Comparison of ENCODE assay signal across 1 cellular context in genomic region chr17:68437979-68438877, GRCh38.
TF ChIP-seq lines count a peak whose summit lies in the region.

No MANE protein-coding gene starts in this region.

TF ChIP-seq in K562, 482 proteins besides CTCF, POLR2A, EP300 and RAD21 (continued from another document and continues in another):
- TF ChIP-seq NBN (IDR thresholded peaks at IDR 0.05; ENCODE audit: low read depth) (no peak), PHB (CRISPR knock-in tag; IDR thresholded peaks at IDR 0.05) (no peak), ZNF507 (tag; conservative IDR thresholded peaks at IDR 0.05) (no peak), GATAD2B (IDR thresholded peaks at IDR 0.05; ENCODE audit: borderline replicate concordance) (no peak), WHSC1 (IDR thresholded peaks at IDR 0.05; ENCODE audit: low read length) (no peak), CHD2 (IDR thresholded peaks at IDR 0.05; ENCODE audit: low read depth, low read length) (no peak), ZFP91 (CRISPR knock-in tag; IDR thresholded peaks at IDR 0.05) (no peak), PRMT5 (CRISPR knock-in tag; IDR thresholded peaks at IDR 0.05) (no peak), CCAR2 (IDR thresholded peaks at IDR 0.05; ENCODE audit: low read depth, low read length) (no peak), ZBTB11 (CRISPR knock-in tag; IDR thresholded peaks at IDR 0.05) (peak in 2 of 3 experiments; percentile 11 to 87; a peak in 2 of 6 replicates), HLTF (IDR thresholded peaks at IDR 0.05) (no peak), MCM3 (IDR thresholded peaks at IDR 0.05) (no peak), RFX7 (CRISPR knock-in tag; IDR thresholded peaks at IDR 0.05) (no peak), KHSRP (IDR thresholded peaks at IDR 0.05) (no peak), HIVEP1 (CRISPR knock-in tag; IDR thresholded peaks at IDR 0.05) (0 out of 2 replicates have a peak, but pooled peaks have one; percentile 32), ZNF184 (CRISPR knock-in tag; IDR thresholded peaks at IDR 0.05) (no peak), HCFC1 (IDR thresholded peaks at IDR 0.05; ENCODE audit: low read depth, low read length) (no peak), SMAD2 (IDR thresholded peaks at IDR 0.05; ENCODE audit: low read depth, low read length) (no peak), ZBTB7A (IDR thresholded peaks at IDR 0.05; ENCODE audit: borderline replicate concordance, control insufficient read depth, low read depth, low read length) (no peak), FOXK2 (conservative IDR thresholded peaks at IDR 0.05 in 1 of 2, IDR thresholded peaks at IDR 0.05 in 1 of 2; ENCODE audit: low read depth in 2 of 2) (0 out of 4 replicates have a peak, but pooled peaks of 1 of the 2 experiments have one; percentile 15), ETS1 (conservative IDR thresholded peaks at IDR 0.05; ENCODE audit: control insufficient read depth, low read depth, low read length) (no peak; the same call in 1 of the 2 replicates), TCF7L2 (IDR thresholded peaks at IDR 0.05; ENCODE audit: low read depth, low read length) (no peak), RBM17 (IDR thresholded peaks at IDR 0.05; ENCODE audit: borderline replicate concordance, low read depth, low read length) (no peak), CAMTA2 (CRISPR knock-in tag; conservative IDR thresholded peaks at IDR 0.05) (no peak), TCF15 (CRISPR knock-in tag; IDR thresholded peaks at IDR 0.05) (no peak), PCBP1 (IDR thresholded peaks at IDR 0.05; ENCODE audit: low read depth, low read length, poor library complexity, severe bottlenecking) (no peak), POLR2H (tag; IDR thresholded peaks at IDR 0.05; ENCODE audit: low read depth) (peak; percentile 66; the same call in 1 of the 2 replicates), SRF (CRISPR knock-in tag; IDR thresholded peaks at IDR 0.05) (no peak), ZNF384 (IDR thresholded peaks at IDR 0.05; ENCODE audit: low read depth, low read length) (no peak; the same call in 1 of the 2 replicates), SMARCE1 (IDR thresholded peaks at IDR 0.05) (peak; percentile 60; the same call in 1 of the 2 replicates), ZFPM2 (CRISPR knock-in tag; IDR thresholded peaks at IDR 0.05) (no peak), NUFIP1 (IDR thresholded peaks at IDR 0.05; ENCODE audit: partially characterized antibody) (no peak), MXI1 (IDR thresholded peaks at IDR 0.05; ENCODE audit: low read depth, low read length) (no peak), EWSR1 (IDR thresholded peaks at IDR 0.05; ENCODE audit: borderline replicate concordance, low read depth, partially characterized antibody) (no peak), KLF6 (CRISPR knock-in tag; IDR thresholded peaks at IDR 0.05; ENCODE audit: borderline replicate concordance) (0 out of 2 replicates have a peak, but pooled peaks have one; percentile 50), ESRRA (IDR thresholded peaks at IDR 0.05; ENCODE audit: borderline replicate concordance, low read depth) (peak; percentile 67; the same call in 1 of the 2 replicates), SIN3B (IDR thresholded peaks at IDR 0.05; ENCODE audit: low read depth) (no peak), SP2 (IDR thresholded peaks at IDR 0.05; ENCODE audit: extremely low read depth, low read depth, low read length, poor library complexity, severe bottlenecking) (no peak), ZNF197 (CRISPR knock-in tag; IDR thresholded peaks at IDR 0.05; ENCODE audit: low read depth) (peak; percentile 58; the same call in 1 of the 2 replicates), ERF (CRISPR knock-in tag; IDR thresholded peaks at IDR 0.05) (no peak), HMGN3 (IDR thresholded peaks at IDR 0.05; ENCODE audit: borderline replicate concordance, extremely low read depth, insufficient read length, low read depth, low read length) (no peak), IRF9 (tag; IDR thresholded peaks at IDR 0.05) (peak; percentile 55; the same call in 1 of the 2 replicates), POLR2B (IDR thresholded peaks at IDR 0.05; ENCODE audit: low read depth, partially characterized antibody) (no peak), MCM7 (IDR thresholded peaks at IDR 0.05) (no peak), RBM15 (IDR thresholded peaks at IDR 0.05; ENCODE audit: insufficient read depth, low read length) (no peak), ZNF174 (CRISPR knock-in tag; IDR thresholded peaks at IDR 0.05) (no peak), RCOR1 (IDR thresholded peaks at IDR 0.05; ENCODE audit: borderline replicate concordance in 1 of 2, low read depth in 2 of 2, low read length in 2 of 2) (no peak), CEBPG (CRISPR knock-in tag; IDR thresholded peaks at IDR 0.05) (no peak), CEBPG (tag; conservative IDR thresholded peaks at IDR 0.05 in 1 of 2, IDR thresholded peaks at IDR 0.05 in 1 of 2) (peak in 1 of 2 experiments; percentile 19; a peak in 1 of 4 replicates), DIDO1 (tag; IDR thresholded peaks at IDR 0.05; ENCODE audit: low read depth) (no peak), PTBP1 (IDR thresholded peaks at IDR 0.05; ENCODE audit: low read depth, low read length) (no peak), MCM5 (IDR thresholded peaks at IDR 0.05; ENCODE audit: low read depth) (no peak), SREBF1 (IDR thresholded peaks at IDR 0.05; ENCODE audit: borderline replicate concordance, low read depth, low read length) (no peak), ESRRB (CRISPR knock-in tag; IDR thresholded peaks at IDR 0.05; ENCODE audit: borderline replicate concordance) (no peak), TFAM (CRISPR knock-in tag; conservative IDR thresholded peaks at IDR 0.05) (no peak), MAX (CRISPR knock-in tag; IDR thresholded peaks at IDR 0.05) (no peak)
- TF ChIP-seq, protein P1, sequence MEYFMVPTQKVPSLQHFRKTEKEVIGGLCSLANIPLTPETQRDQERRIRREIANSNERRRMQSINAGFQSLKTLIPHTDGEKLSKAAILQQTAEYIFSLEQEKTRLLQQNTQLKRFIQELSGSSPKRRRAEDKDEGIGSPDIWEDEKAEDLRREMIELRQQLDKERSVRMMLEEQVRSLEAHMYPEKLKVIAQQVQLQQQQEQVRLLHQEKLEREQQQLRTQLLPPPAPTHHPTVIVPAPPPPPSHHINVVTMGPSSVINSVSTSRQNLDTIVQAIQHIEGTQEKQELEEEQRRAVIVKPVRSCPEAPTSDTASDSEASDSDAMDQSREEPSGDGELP (CRISPR knock-in tag; IDR thresholded peaks at IDR 0.05; ENCODE audit: borderline replicate concordance), result no peak
- TF ChIP-seq, protein P2, sequence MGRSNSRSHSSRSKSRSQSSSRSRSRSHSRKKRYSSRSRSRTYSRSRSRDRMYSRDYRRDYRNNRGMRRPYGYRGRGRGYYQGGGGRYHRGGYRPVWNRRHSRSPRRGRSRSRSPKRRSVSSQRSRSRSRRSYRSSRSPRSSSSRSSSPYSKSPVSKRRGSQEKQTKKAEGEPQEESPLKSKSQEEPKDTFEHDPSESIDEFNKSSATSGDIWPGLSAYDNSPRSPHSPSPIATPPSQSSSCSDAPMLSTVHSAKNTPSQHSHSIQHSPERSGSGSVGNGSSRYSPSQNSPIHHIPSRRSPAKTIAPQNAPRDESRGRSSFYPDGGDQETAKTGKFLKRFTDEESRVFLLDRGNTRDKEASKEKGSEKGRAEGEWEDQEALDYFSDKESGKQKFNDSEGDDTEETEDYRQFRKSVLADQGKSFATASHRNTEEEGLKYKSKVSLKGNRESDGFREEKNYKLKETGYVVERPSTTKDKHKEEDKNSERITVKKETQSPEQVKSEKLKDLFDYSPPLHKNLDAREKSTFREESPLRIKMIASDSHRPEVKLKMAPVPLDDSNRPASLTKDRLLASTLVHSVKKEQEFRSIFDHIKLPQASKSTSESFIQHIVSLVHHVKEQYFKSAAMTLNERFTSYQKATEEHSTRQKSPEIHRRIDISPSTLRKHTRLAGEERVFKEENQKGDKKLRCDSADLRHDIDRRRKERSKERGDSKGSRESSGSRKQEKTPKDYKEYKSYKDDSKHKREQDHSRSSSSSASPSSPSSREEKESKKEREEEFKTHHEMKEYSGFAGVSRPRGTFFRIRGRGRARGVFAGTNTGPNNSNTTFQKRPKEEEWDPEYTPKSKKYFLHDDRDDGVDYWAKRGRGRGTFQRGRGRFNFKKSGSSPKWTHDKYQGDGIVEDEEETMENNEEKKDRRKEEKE (IDR thresholded peaks at IDR 0.05; ENCODE audit: borderline replicate concordance in 1 of 2, control insufficient read depth in 1 of 2, low read depth in 2 of 2, low read length in 1 of 2), result 0 out of 4 replicates have a peak, but pooled peaks of 1 of the 2 experiments have one; percentile 39
- TF ChIP-seq, protein P3, sequence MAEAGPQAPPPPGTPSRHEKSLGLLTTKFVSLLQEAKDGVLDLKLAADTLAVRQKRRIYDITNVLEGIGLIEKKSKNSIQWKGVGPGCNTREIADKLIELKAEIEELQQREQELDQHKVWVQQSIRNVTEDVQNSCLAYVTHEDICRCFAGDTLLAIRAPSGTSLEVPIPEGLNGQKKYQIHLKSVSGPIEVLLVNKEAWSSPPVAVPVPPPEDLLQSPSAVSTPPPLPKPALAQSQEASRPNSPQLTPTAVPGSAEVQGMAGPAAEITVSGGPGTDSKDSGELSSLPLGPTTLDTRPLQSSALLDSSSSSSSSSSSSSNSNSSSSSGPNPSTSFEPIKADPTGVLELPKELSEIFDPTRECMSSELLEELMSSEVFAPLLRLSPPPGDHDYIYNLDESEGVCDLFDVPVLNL (CRISPR knock-in tag; IDR thresholded peaks at IDR 0.05; ENCODE audit: low read depth), result no peak
- TF ChIP-seq, protein P4, sequence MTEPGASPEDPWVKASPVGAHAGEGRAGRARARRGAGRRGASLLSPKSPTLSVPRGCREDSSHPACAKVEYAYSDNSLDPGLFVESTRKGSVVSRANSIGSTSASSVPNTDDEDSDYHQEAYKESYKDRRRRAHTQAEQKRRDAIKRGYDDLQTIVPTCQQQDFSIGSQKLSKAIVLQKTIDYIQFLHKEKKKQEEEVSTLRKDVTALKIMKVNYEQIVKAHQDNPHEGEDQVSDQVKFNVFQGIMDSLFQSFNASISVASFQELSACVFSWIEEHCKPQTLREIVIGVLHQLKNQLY (CRISPR knock-in tag; conservative IDR thresholded peaks at IDR 0.05), result no peak
- TF ChIP-seq, protein P5, sequence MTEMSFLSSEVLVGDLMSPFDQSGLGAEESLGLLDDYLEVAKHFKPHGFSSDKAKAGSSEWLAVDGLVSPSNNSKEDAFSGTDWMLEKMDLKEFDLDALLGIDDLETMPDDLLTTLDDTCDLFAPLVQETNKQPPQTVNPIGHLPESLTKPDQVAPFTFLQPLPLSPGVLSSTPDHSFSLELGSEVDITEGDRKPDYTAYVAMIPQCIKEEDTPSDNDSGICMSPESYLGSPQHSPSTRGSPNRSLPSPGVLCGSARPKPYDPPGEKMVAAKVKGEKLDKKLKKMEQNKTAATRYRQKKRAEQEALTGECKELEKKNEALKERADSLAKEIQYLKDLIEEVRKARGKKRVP (CRISPR knock-in tag; IDR thresholded peaks at IDR 0.05), result no peak
